In the genomic region with DNA sequence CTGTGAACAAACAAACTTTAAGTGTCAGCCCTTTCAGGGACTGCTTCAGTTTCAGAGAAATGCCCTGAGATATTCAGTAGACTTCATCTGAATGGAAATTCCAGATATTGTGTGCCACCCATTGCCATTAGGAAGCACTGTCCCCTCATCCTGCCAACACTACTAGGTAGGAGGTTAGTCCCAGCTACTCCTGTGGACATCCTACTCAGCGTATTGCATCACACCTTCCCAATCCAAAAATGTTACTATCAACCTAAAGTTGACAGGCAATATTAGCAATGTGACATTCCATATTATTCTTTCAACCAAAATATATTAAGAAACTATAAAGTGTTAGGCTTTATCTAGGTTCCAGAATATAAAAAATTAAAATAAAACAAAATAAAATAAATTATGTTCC, we compare ENCODE assay signal across 26 cellular contexts.
"Had no signal": no experiment of that assay in that cellular context is flagged by ENCODE, and none has a peak within 500 bp of the region (broad histone marks: within the 10 kb centered on the region; RNA-seq: fewer than 3 reads in every experiment).

No MANE protein-coding gene starts in this region.

- H3K27ac ChIP-seq: stomach, suprapubic skin, testis, thoracic aorta, thyroid gland, tibial artery, tibial nerve, transverse colon, upper lobe of left lung, upper lobe of right lung, uterus, vagina had no signal

- FAIRE-seq: urothelium cell line had no signal

- ATAC-seq: stimulated activated effector memory CD8-positive, alpha-beta T cell treated with anti-CD3 and anti-CD28 coated beads, Interleukin-12 subunit alpha, Interleukin-12 subunit beta, amount 100 ng/mL, for 72 hours; stimulated activated memory B cell treated with anti-CD40 and anti-IgM and Interleukin-4, amounts not matched to agents 10 μg/mL and 1 μg/mL and 100 μg/mL, for 72 hours; stimulated activated naive B cell treated with anti-CD40 and anti-IgM and Interleukin-4, amounts not matched to agents 10 μg/mL and 1 μg/mL and 100 μg/mL, for 72 hours; stimulated activated naive CD8-positive, alpha-beta T cell treated with anti-CD3 and anti-CD28 coated beads, Interleukin-15, amount 100 ng/mL, for 72 hours; stimulated activated naive CD8-positive, alpha-beta T cell treated with anti-CD3 and anti-CD28 coated beads, Interleukin-15, Interleukin-2, amounts not matched to agents 100 U/mL and 50 U/mL, for 24 hours; upper lobe of right lung had no signal

- DNase-seq: stimulated activated CD4-positive, alpha-beta T cell treated with anti-CD3 and anti-CD28 coated beads, Interleukin-2, amount 100 ng/mL, for 48 hours; stimulated activated CD4-positive, alpha-beta T cell treated with anti-CD3 and anti-CD28 coated beads, Interleukin-4, amount 100 ng/mL, for 1 hour; stimulated activated CD4-positive, alpha-beta T cell treated with anti-CD3 and anti-CD28 coated beads, Interleukin-4, amount 100 ng/mL, for 24 hours; stimulated activated CD8-positive, alpha-beta memory T cell treated with anti-CD3 and anti-CD28 coated beads, Interleukin-4, amount 100 ng/mL, for 48 hours; stimulated activated naive B cell treated with anti-CD40 and anti-IgM and Interleukin-4, amounts not matched to agents 10 μg/mL and 1 μg/mL and 100 μg/mL, for 72 hours; stimulated activated naive CD4-positive, alpha-beta T cell; stimulated activated naive CD4-positive, alpha-beta T cell treated with Interleukin-2 at 50 U/mL for 16 hours; stimulated activated naive CD8-positive, alpha-beta T cell treated with anti-CD3 and anti-CD28 coated beads, Interleukin-15, amount 100 ng/mL, for 72 hours; stimulated activated naive CD8-positive, alpha-beta T cell treated with anti-CD3 and anti-CD28 coated beads, Interleukin-15, Interleukin-2, amounts not matched to agents 100 U/mL and 50 U/mL, for 24 hours; stomach; substantia nigra; testis; thyroid gland; tibial artery; transverse colon; trophoblast cell; upper lobe of left lung; upper lobe of right lung; uterus had no signal

- H3K4me1 ChIP-seq: stomach, suprapubic skin, testis, thyroid gland, tibial artery, tibial nerve, transverse colon, upper lobe of left lung, upper lobe of right lung, uterus, vagina had no signal

- H3K9me3 ChIP-seq: stomach, suprapubic skin, testis, thoracic aorta, thyroid gland, tibial artery, tibial nerve, transverse colon, upper lobe of left lung, vagina had no signal

- H3K36me3 ChIP-seq: stomach, suprapubic skin, thoracic aorta, thyroid gland, tibial artery, tibial nerve, transverse colon, upper lobe of left lung, upper lobe of right lung, uterus, vagina had no signal

- H3K4me3 ChIP-seq: stomach, suprapubic skin, testis, thoracic aorta, thyroid gland, tibial artery, tibial nerve, transverse colon, upper lobe of left lung, upper lobe of right lung, uterus, vagina had no signal

- H3K27me3 ChIP-seq: stomach, suprapubic skin, testis, thyroid gland, tibial artery, tibial nerve, transverse colon, upper lobe of left lung, upper lobe of right lung, uterus, vagina had no signal
